ENCODE assay signal across 17 cellular contexts in genomic region chr2:66694087-66694858, GRCh38.
"Had no signal": no experiment of that assay in that cellular context is flagged by ENCODE, and none has a peak within 500 bp of the region (broad histone marks: within the 10 kb centered on the region; RNA-seq: fewer than 3 reads in every experiment).

No MANE protein-coding gene starts in this region.

- H3K27me3 ChIP-seq: foreskin keratinocyte, left lung had no signal

- DNase-seq: activated CD4-positive, alpha-beta T cell treated with anti-CD3 and anti-CD28 coated beads, Interleukin-2, amount 50 U/mL, for 1 hour; activated effector memory CD4-positive, alpha-beta T cell treated with Interleukin-2 at 50 U/mL for 16 hours; activated T-cell treated with anti-CD3 and anti-CD28 coated beads, Interleukin-2, amount 50 U/mL, for 1 hour; amygdala; dorsolateral prefrontal cortex; heart left ventricle; left lung; naive thymus-derived CD4-positive, alpha-beta T cell; psoas muscle; stimulated activated CD4-positive, alpha-beta T cell treated with anti-CD3 and anti-CD28 coated beads, Interleukin-12 subunit alpha, Interleukin-12 subunit beta, amount 100 ng/mL, for 4 hours; stimulated activated naive CD4-positive, alpha-beta T cell treated with Interleukin-2 at 50 U/mL for 16 hours had no signal

- H3K36me3 Mint-ChIP-seq: activated naive CD4-positive, alpha-beta T cell treated with anti-CD3 and anti-CD28 coated beads, Interleukin-2, amount 50 U/mL, for 24 hours; naive thymus-derived CD4-positive, alpha-beta T cell had no signal

- H3K4me3 Mint-ChIP-seq: activated naive CD4-positive, alpha-beta T cell treated with anti-CD3 and anti-CD28 coated beads, Interleukin-2, amount 50 U/mL, for 24 hours; naive thymus-derived CD4-positive, alpha-beta T cell; T-helper 1 cell treated with Interleukin-12 subunit alpha and Interleukin-12 subunit beta and Interleukin-4 antibody, amounts not matched to agents 30 μg/mL and 1 μg/mL, for 36 hours had no signal

- H3K4me1 ChIP-seq: foreskin keratinocyte, heart left ventricle, left lung, psoas muscle had no signal

- H3K27ac Mint-ChIP-seq: activated naive CD4-positive, alpha-beta T cell treated with anti-CD3 and anti-CD28 coated beads, Interleukin-2, amount 50 U/mL, for 24 hours; naive thymus-derived CD4-positive, alpha-beta T cell; T-helper 1 cell treated with Interleukin-12 subunit alpha and Interleukin-12 subunit beta and Interleukin-4 antibody, amounts not matched to agents 30 μg/mL and 1 μg/mL, for 36 hours had no signal

- H3K4me3 ChIP-seq: heart left ventricle, left lung, psoas muscle had no signal

- ATAC-seq: esophagus mucosa; foreskin keratinocyte; heart left ventricle; left lung; naive thymus-derived CD4-positive, alpha-beta T cell; psoas muscle; sciatic nerve had no signal

- H3K36me3 ChIP-seq: heart left ventricle, left lung had no signal

- H3K9me3 ChIP-seq: heart left ventricle, left lung, psoas muscle had no signal

- H3K4me1 Mint-ChIP-seq: activated naive CD4-positive, alpha-beta T cell treated with anti-CD3 and anti-CD28 coated beads, Interleukin-2, amount 50 U/mL, for 24 hours; naive thymus-derived CD4-positive, alpha-beta T cell had no signal

- H3K27me3 Mint-ChIP-seq: activated naive CD4-positive, alpha-beta T cell treated with anti-CD3 and anti-CD28 coated beads, Interleukin-2, amount 50 U/mL, for 24 hours; naive thymus-derived CD4-positive, alpha-beta T cell had no signal

- FAIRE-seq: keratinocyte had no signal

- H3K9me3 Mint-ChIP-seq: activated naive CD4-positive, alpha-beta T cell treated with anti-CD3 and anti-CD28 coated beads, Interleukin-2, amount 50 U/mL, for 24 hours; T-helper 1 cell treated with Interleukin-12 subunit alpha and Interleukin-12 subunit beta and Interleukin-4 antibody, amounts not matched to agents 30 μg/mL and 1 μg/mL, for 36 hours had no signal

- H3K27ac ChIP-seq: foreskin keratinocyte, psoas muscle had no signal
